In genomic region chr1:200042437-200043329, GRCh38 we compare ENCODE assay signal across 9 cellular contexts. TPM values are rescaled to one million over a fixed set of nuclear protein-coding genes. Genes with fewer than 3 reads are reported as not detected.
DNase-seq lines count a peak whose midpoint lies in the region; ATAC-seq lines count a peak whose summit lies in the region.
"Had no signal": no experiment of that assay in that cellular context is flagged by ENCODE, and none has a peak within 500 bp of the region (broad histone marks: within the 10 kb centered on the region; RNA-seq: fewer than 3 reads in every experiment).

No MANE protein-coding gene starts in this region.

- ATAC-seq in left colon (peak; percentile 54), GM21515 (IDR thresholded peaks at IDR 0.05; ENCODE audit: unreplicated experiment) (no peak)
- ATAC-seq in stimulated activated naive CD8-positive, alpha-beta T cell treated with anti-CD3 and anti-CD28 coated beads, Interleukin-15, Interleukin-2, amounts not matched to agents 100 U/mL and 50 U/mL, for 24 hours, result no peak

- DNase-seq in HuH-7 (ENCODE audit: low spot score) (peak; percentile 78), amniotic epithelial cell (ENCODE audit: low read depth) (peak; percentile 60), left colon (peak; percentile 64 to 74), SIG-M5 (lab: John Stamatoyannopoulos, UW) (no peak), NCI-H345 (lab: John Stamatoyannopoulos, UW) (no peak), foreskin melanocyte (no peak)
- DNase-seq in stimulated activated naive CD8-positive, alpha-beta T cell treated with anti-CD3 and anti-CD28 coated beads, Interleukin-15, Interleukin-2, amounts not matched to agents 100 U/mL and 50 U/mL, for 24 hours, result peak; percentile 9
- DNase-seq: SHP77 treated with DMSO at 0.1 percent for 48 hours had no signal

- intact Hi-C loops in left colon (cut with DNase I, micrococcal nuclease), result no loop called here

RNA-seq across cellular contexts. Expression of gene NR5A2, which starts 15.2 kb away (rescaled TPM):
- 10 to 100 TPM; 51.1 to 53.6 TPM for total RNA-seq in left colon

Comparison
In these comparisons a context has a peak if more than half of its experiments do, and no peak if none do; other contexts are left out.
1. DNase-seq: peak in HuH-7 (single experiment), amniotic epithelial cell (single experiment), left colon (2 of 2) and stimulated activated naive CD8-positive, alpha-beta T cell treated with anti-CD3 and anti-CD28 coated beads, Interleukin-15, Interleukin-2, amounts not matched to agents 100 U/mL and 50 U/mL, for 24 hours (single experiment); none in SIG-M5 (single experiment), NCI-H345 (single experiment) and foreskin melanocyte (single experiment).